2 cellular contexts compared by ENCODE assay signal in genomic region chr5:116037236-116037822, GRCh38.
TF ChIP-seq lines count a peak whose summit lies in the region.

No MANE protein-coding gene starts in this region.

TF ChIP-seq in endothelial cell of umbilical vein, 7 proteins besides CTCF, POLR2A, EP300 and RAD21:
- TF ChIP-seq MAX (IDR thresholded peaks at IDR 0.05; ENCODE audit: insufficient read depth, insufficient read length): no peak
- TF ChIP-seq FOS (IDR thresholded peaks at IDR 0.05; ENCODE audit: borderline replicate concordance, insufficient read depth, low read length): peak; percentile 10
- no peak for TF ChIP-seq MYC (IDR thresholded peaks at IDR 0.05; ENCODE audit: low read depth, low read length)
- no peak for TF ChIP-seq JUN (IDR thresholded peaks at IDR 0.05; ENCODE audit: borderline replicate concordance, insufficient read depth, insufficient read length, low read depth)
- no peak for TF ChIP-seq EZH2 (IDR thresholded peaks at IDR 0.05; ENCODE audit: borderline replicate concordance, low read depth, low read length, severe bottlenecking)
TF ChIP-seq in endothelial cell of umbilical vein: peak in this region for 1.

TF ChIP-seq in HepG2, 621 proteins besides CTCF, POLR2A, EP300 and RAD21:
- TF ChIP-seq ZBTB1 (CRISPR knock-in tag; IDR thresholded peaks at IDR 0.05; ENCODE audit: borderline replicate concordance): no peak
- TF ChIP-seq ZFP36L2 (CRISPR knock-in tag; IDR thresholded peaks at IDR 0.05): no peak
- no peak for TF ChIP-seq YEATS4 (CRISPR knock-in tag; IDR thresholded peaks at IDR 0.05; ENCODE audit: borderline replicate concordance)
- TF ChIP-seq ZZZ3 (CRISPR knock-in tag; IDR thresholded peaks at IDR 0.05; ENCODE audit: borderline replicate concordance): no peak
- TF ChIP-seq SSRP1 (CRISPR knock-in tag; IDR thresholded peaks at IDR 0.05): no peak
- TF ChIP-seq ZNF3 (CRISPR knock-in tag; IDR thresholded peaks at IDR 0.05): no peak
- TF ChIP-seq CC2D1A (CRISPR knock-in tag; IDR thresholded peaks at IDR 0.05): no peak
- TF ChIP-seq ATRX (CRISPR knock-in tag; IDR thresholded peaks at IDR 0.05; ENCODE audit: borderline replicate concordance): no peak
- TF ChIP-seq ZNF331 (CRISPR knock-in tag; IDR thresholded peaks at IDR 0.05): no peak
- TF ChIP-seq MXD4 (CRISPR knock-in tag; IDR thresholded peaks at IDR 0.05): no peak
- no peak for TF ChIP-seq ZBTB42 (CRISPR knock-in tag; IDR thresholded peaks at IDR 0.05)
- no peak for TF ChIP-seq ZMYM4 (CRISPR knock-in tag; IDR thresholded peaks at IDR 0.05)
- no peak for TF ChIP-seq ZNF326 (CRISPR knock-in tag; IDR thresholded peaks at IDR 0.05; ENCODE audit: borderline replicate concordance)
- no peak for TF ChIP-seq ZBTB34 (CRISPR knock-in tag; IDR thresholded peaks at IDR 0.05)
- no peak for TF ChIP-seq AKNA (CRISPR knock-in tag; IDR thresholded peaks at IDR 0.05; ENCODE audit: borderline replicate concordance)
- TF ChIP-seq RAD51 (IDR thresholded peaks at IDR 0.05; ENCODE audit: borderline replicate concordance): no peak
TF ChIP-seq in HepG2: peak in this region for 0.
